In genomic region chr17:66551839-66552238, GRCh38 we compare ENCODE assay signal across 19 cellular contexts.
"Had no signal": no experiment of that assay in that cellular context is flagged by ENCODE, and none has a peak within 500 bp of the region (broad histone marks: within the 10 kb centered on the region; RNA-seq: fewer than 3 reads in every experiment).

No MANE protein-coding gene starts in this region.

- H3K36me3 ChIP-seq: cardiac muscle cell had no signal

- H3K27ac Mint-ChIP-seq: activated naive CD4-positive, alpha-beta T cell treated with anti-CD3 and anti-CD28 coated beads for 36 hours; T-helper 1 cell treated with Interleukin-12 subunit alpha and Interleukin-12 subunit beta and Interleukin-4 antibody, amounts not matched to agents 30 μg/mL and 1 μg/mL, for 36 hours had no signal

- H3K4me3 ChIP-seq: cardiac muscle cell had no signal

- H3K4me3 Mint-ChIP-seq: activated naive CD4-positive, alpha-beta T cell treated with anti-CD3 and anti-CD28 coated beads for 36 hours; activated naive CD8-positive, alpha-beta T cell; activated T-cell treated with anti-CD3 and anti-CD28 coated beads, Interleukin-2, amount 50 U/mL, for 4 hours; brain; T-helper 1 cell treated with Interleukin-12 subunit alpha and Interleukin-12 subunit beta and Interleukin-4 antibody, amounts not matched to agents 30 μg/mL and 1 μg/mL, for 36 hours had no signal

- H3K9me3 Mint-ChIP-seq: activated naive CD4-positive, alpha-beta T cell treated with anti-CD3 and anti-CD28 coated beads for 36 hours; activated T-cell treated with anti-CD3 and anti-CD28 coated beads, Interleukin-2, amount 50 U/mL, for 4 hours had no signal

- ATAC-seq: activated T-cell treated with anti-CD3 and anti-CD28 coated beads, Interleukin-2, amount 50 U/mL, for 4 hours had no signal

- H3K27me3 Mint-ChIP-seq: activated naive CD8-positive, alpha-beta T cell; brain had no signal

- H3K27ac ChIP-seq: cardiac muscle cell had no signal

- DNase-seq: activated CD4-positive, alpha-beta T cell treated with anti-CD3 and anti-CD28 coated beads for 48 hours; activated CD4-positive, alpha-beta T cell treated with anti-CD3 and anti-CD28 coated beads, Interleukin-2, amount 50 U/mL, for 48 hours; activated CD4-positive, CD25-positive, alpha-beta regulatory T cell treated with anti-CD3 and anti-CD28 coated beads, Interleukin-2, amount 50 U/mL, for 72 hours; activated gamma-delta T cell; activated naive CD4-positive, alpha-beta T cell treated with anti-CD3 and anti-CD28 coated beads for 36 hours; activated T-cell treated with anti-CD3 and anti-CD28 coated beads, Interleukin-2, amount 50 U/mL, for 4 hours; cerebellar nuclear complex; Karpas-422; NCI-H1105 treated with DMSO at 0.1 percent for 48 hours; NCI-H1436 treated with DMSO at 0.1 percent for 48 hours; NCI-H187 treated with DMSO at 0.1 percent for 48 hours; NCI-H2081 treated with DMSO at 0.1 percent for 48 hours; NCI-H446; NCI-H524; SHP77 treated with DMSO at 0.1 percent for 48 hours had no signal

- H3K27me3 ChIP-seq: cardiac muscle cell had no signal
